Comparison of ENCODE assay signal across 14 cellular contexts in the genomic region with DNA sequence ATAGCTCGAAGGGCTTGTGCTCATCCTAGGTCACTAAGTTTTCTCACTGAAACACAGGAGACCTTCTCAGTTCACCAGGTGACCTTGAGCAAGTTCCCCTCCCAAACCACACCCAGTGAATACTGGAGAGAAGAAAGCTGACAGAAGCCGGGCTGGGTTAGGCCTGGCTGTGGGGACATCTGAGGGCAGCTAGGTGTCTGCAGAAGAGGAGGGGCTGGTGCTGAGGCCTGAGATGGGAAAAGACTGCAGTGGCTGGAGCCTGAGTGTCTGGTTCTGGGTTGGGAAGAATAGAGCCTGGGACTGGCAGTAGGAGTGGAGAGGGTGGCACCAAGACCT. TPM values are rescaled to one million over a fixed set of nuclear protein-coding genes. Genes with fewer than 3 reads are reported as not detected.
DNase-seq lines count a peak whose midpoint lies in the region; ATAC-seq, FAIRE-seq and TF ChIP-seq lines count a peak whose summit lies in the region.
"Had no signal": no experiment of that assay in that cellular context is flagged by ENCODE, and none has a peak within 500 bp of the region (broad histone marks: within the 10 kb centered on the region; RNA-seq: fewer than 3 reads in every experiment).

No MANE protein-coding gene starts in this region.

- no peak for DNase-seq in A549 (ENCODE audit: low read depth in 1 of 2, low spot score in 1 of 2)
- peak; percentile 62 for DNase-seq in WERI-Rb-1
- DNase-seq in heart right ventricle = no peak
- no peak for DNase-seq in neuronal stem cell (ENCODE audit: low spot score)
- DNase-seq in NCI-H2029 (lab: John Stamatoyannopoulos, UW) = no peak
- DNase-seq in T1000 (lab: John Stamatoyannopoulos, UW) = no peak
- DNase-seq: activated CD4-positive, alpha-beta T cell treated with anti-CD3 and anti-CD28 coated beads for 48 hours; effector memory CD4-positive, alpha-beta T cell; foreskin melanocyte had no signal

- H4K8ac ChIP-seq in neuronal stem cell (ENCODE audit: low read depth, low read length) = no peak overlapping the region

- TF ChIP-seq POLR2A in A549 (IDR thresholded peaks at IDR 0.05; ENCODE audit: low read length) = no peak

- WGBS in A549 (ENCODE audit: missing lambda C conversion rate) = 75% methylated on average over 2 of the region's 2 CpGs
- WGBS in heart right ventricle, 2 donors = 63 to 64% methylated on average over 2 of the region's 2 CpGs
- whole genome bisulfite sequencing in neuronal stem cell (ENCODE audit: extremely low coverage in 2 of 2, insufficient read length in 2 of 2, insufficient replicate concordance in 1 of 2), 2 donors = no CpG with 5 or more reads among the region's 2 CpGs

- H3K4ac ChIP-seq in neuronal stem cell (ENCODE audit: low read length) = no peak overlapping the region

- H3K4me3 ChIP-seq in A549 (no peak overlapping the region), WERI-Rb-1 (ENCODE audit: low read depth, low read length) (no peak overlapping the region; the same call in 1 of the 2 replicates), heart right ventricle (peak overlapping the region in 4 of 10 donors; percentile 57 to 63 (median 60)), neuronal stem cell (ENCODE audit: low read length in 2 of 2) (no peak overlapping the region)

- peak overlapping the region; percentile 90 for H2BK15ac ChIP-seq in neuronal stem cell (ENCODE audit: low read length)

- H2AFZ ChIP-seq in neuronal stem cell (ENCODE audit: low read length) = peak overlapping the region; percentile 92

- H3K36me3 ChIP-seq in WERI-Rb-1 (no peaks in the 10 kb centered on the region), heart right ventricle (no peaks in the 10 kb centered on the region), neuronal stem cell (replicated peaks in 1 of 2; ENCODE audit: control insufficient read depth in 2 of 2, insufficient read depth in 2 of 2, low read length in 2 of 2) (no peaks in the 10 kb centered on the region)
- H3K36me3 ChIP-seq: tibial nerve had no signal

- POLR2A ChIA-PET in A549 (lab: Yijun Ruan, JAX) = interaction anchor here (1.0 kb wide), 1 partner anchor 14 kb away, joined by 8 read pairs; a partner anchor contains a TSS

- H3K23ac ChIP-seq in neuronal stem cell (ENCODE audit: low read depth, low read length, poor library complexity) = no peak overlapping the region

- ATAC-seq in A549 (no peak), heart right ventricle (peak in 7 of 8 donors; percentile 29 to 67 (median 43)), HG03565 (IDR thresholded peaks at IDR 0.05; ENCODE audit: unreplicated experiment) (no peak), HG03196 (IDR thresholded peaks at IDR 0.05; ENCODE audit: unreplicated experiment) (no peak)

- intact Hi-C loops in heart right ventricle (cut with DNase I) = no loop called here

- TF ChIP-seq CTCF in A549 (IDR thresholded peaks at IDR 0.05) (no peak), WERI-Rb-1 (IDR thresholded peaks at IDR 0.05; ENCODE audit: low read depth, low read length) (no peak), heart right ventricle (IDR thresholded peaks at IDR 0.05) (no peak)

- no peak overlapping the region for H3K9ac ChIP-seq in neuronal stem cell (ENCODE audit: low read depth, low read length, poor library complexity)

- H3K4me1 ChIP-seq in A549 = peaks cover 11% of the 10 kb centered on the region
- peaks cover 3 to 50% (median 31%) of the 10 kb centered on the region in 9 donors for H3K4me1 ChIP-seq in heart right ventricle
- peaks cover 0 to 11% of the 10 kb centered on the region in 2 donors for H3K4me1 ChIP-seq in neuronal stem cell (ENCODE audit: control insufficient read depth in 2 of 2, insufficient read depth in 1 of 2, low read depth in 1 of 2, low read length in 2 of 2)

- CTCF ChIA-PET in A549 (lab: Yijun Ruan, JAX) = interaction anchor here (0.9 kb wide), 1 partner anchor 15 kb away, joined by 7 read pairs; a partner anchor contains a TSS

- H2AK5ac ChIP-seq in neuronal stem cell (ENCODE audit: low read depth, low read length) = peak overlapping the region; percentile 93

- TF ChIP-seq EP300 in A549 (IDR thresholded peaks at IDR 0.05) = no peak

- no peak overlapping the region for H4K91ac ChIP-seq in neuronal stem cell (ENCODE audit: low read depth, low read length, poor library complexity)

- peak overlapping the region; percentile 81 to 94; a peak in 5 of 6 replicates for H3K27ac ChIP-seq in A549
- peak overlapping the region; percentile 76 for H3K27ac ChIP-seq in WERI-Rb-1
- H3K27ac ChIP-seq in heart right ventricle = peak overlapping the region; percentile 23 to 87 (median 79)
- no peak overlapping the region for H3K27ac ChIP-seq in neuronal stem cell (replicated peaks; ENCODE audit: low read length)

- peak overlapping the region; percentile 1 for H2BK12ac ChIP-seq in neuronal stem cell (ENCODE audit: low read length)

- H3K9me3 ChIP-seq in A549 (no peaks in the 10 kb centered on the region), WERI-Rb-1 (ENCODE audit: severe bottlenecking) (no peaks in the 10 kb centered on the region), heart right ventricle (no peaks in the 10 kb centered on the region), neuronal stem cell (replicated peaks in 1 of 2; ENCODE audit: control insufficient read depth in 2 of 2, insufficient read depth in 1 of 2, low read depth in 1 of 2, low read length in 2 of 2) (no peaks in the 10 kb centered on the region)
- H3K9me3 ChIP-seq: tibial nerve had no signal

- H3K79me1 ChIP-seq in neuronal stem cell (ENCODE audit: low read depth, low read length) = peaks cover 2% of the 10 kb centered on the region

- peak overlapping the region; percentile 62 for H3K18ac ChIP-seq in neuronal stem cell (ENCODE audit: low read length)

- H3K4me2 ChIP-seq in A549 (peak overlapping the region; percentile 92), neuronal stem cell (ENCODE audit: insufficient read depth, low read length, poor library complexity, severe bottlenecking) (no peak overlapping the region)

- peak overlapping the region; percentile 61 for H2BK120ac ChIP-seq in neuronal stem cell (ENCODE audit: low read depth, low read length)

- H3K27me3 ChIP-seq in WERI-Rb-1 (ENCODE audit: insufficient read depth, low read depth, severe bottlenecking) (no peaks in the 10 kb centered on the region), heart right ventricle (no peaks in the 10 kb centered on the region), neuronal stem cell (ENCODE audit: control insufficient read depth in 3 of 3, insufficient read depth in 3 of 3, low read depth in 1 of 3, low read length in 3 of 3) (peaks cover 0 to 31% (median 0%) of the 10 kb centered on the region in 3 experiments)
- H3K27me3 ChIP-seq: tibial nerve had no signal

- no peak for TF ChIP-seq RAD21 in A549 (conservative IDR thresholded peaks at IDR 0.05 in 1 of 2, IDR thresholded peaks at IDR 0.05 in 1 of 2)

- no peak for FAIRE-seq in A549 (lab: Jason Lieb, UNC)
- FAIRE-seq: islet of Langerhans had no signal

- H2BK5ac ChIP-seq in neuronal stem cell (ENCODE audit: low read length) = no peak overlapping the region

- H3K14ac ChIP-seq in neuronal stem cell (ENCODE audit: low read length) = no peak overlapping the region

RNA-seq across cellular contexts. Expression of a gene that starts 0.6 kb away (rescaled TPM):
- polyA plus RNA-seq in A549 (2011; rRNA removed) (0.70 and 0.98 TPM in 2 replicates), A549 (2017; fragmentation: RNase III; extraction: RNeasy Plus Mini Kit Qiagen cat#74134 plus additional on column Dnase treatment) (1.3 to 1.8 TPM (median 1.5 TPM) in 3 replicates), heart right ventricle (10 to 100 TPM in 1 of 2 donors, 1 to 10 TPM in 1; 7.9 to 14.0 TPM)
- polyA plus RNA-seq in A549 (2012; cell fraction: cytosol; rRNA removed) = 1.2 and 1.6 TPM in 2 replicates
- 7.6 and 9.2 TPM in 2 replicates for polyA plus RNA-seq in A549 (2012; cell fraction: nucleus; rRNA removed)
- polyA minus RNA-seq in A549 (2011; rRNA and poly(A)+ RNA removed) = 1.6 and 1.8 TPM in 2 replicates
- 10 to 100 TPM; 15.2 to 31.7 (median 19.3) TPM for total RNA-seq in heart right ventricle
- polyA plus RNA-seq in neuronal stem cell (2013, experiment 1 of 2) = 4.8 TPM
- 4.6 TPM for polyA plus RNA-seq in neuronal stem cell (2013, experiment 2 of 2)

RNA-seq across cellular contexts. Expression of a gene that starts 14.8 kb away (rescaled TPM):
- polyA plus RNA-seq in A549 (2011; rRNA removed) = 14.2 and 15.3 TPM in 2 replicates
- polyA plus RNA-seq in A549 (2012; cell fraction: cytosol; rRNA removed) = 62.7 and 76.5 TPM in 2 replicates
- 82.5 and 94.7 TPM in 2 replicates for polyA plus RNA-seq in A549 (2012; cell fraction: nucleus; rRNA removed)
- 46.4 to 50.2 TPM (median 46.5 TPM) in 3 replicates for polyA plus RNA-seq in A549 (2017; fragmentation: RNase III; extraction: RNeasy Plus Mini Kit Qiagen cat#74134 plus additional on column Dnase treatment)
- 12.4 and 18.3 TPM in 2 replicates for polyA minus RNA-seq in A549 (2011; rRNA and poly(A)+ RNA removed)
- 10 to 100 TPM; 21.5 to 73.9 (median 45.3) TPM for total RNA-seq in heart right ventricle
- 100 to 1,000 TPM; 122 to 134 TPM for polyA plus RNA-seq in heart right ventricle
- polyA plus RNA-seq in neuronal stem cell (2013, experiment 1 of 2) = 44.6 TPM
- polyA plus RNA-seq in neuronal stem cell (2013, experiment 2 of 2) = 40.6 TPM

RNA-seq across cellular contexts. Expression of a gene that starts 18.1 kb away (rescaled TPM):
- polyA plus RNA-seq in A549 (2011; rRNA removed) (not detected in 2 replicates), A549 (2017; fragmentation: RNase III; extraction: RNeasy Plus Mini Kit Qiagen cat#74134 plus additional on column Dnase treatment) (not detected in 3 replicates), heart right ventricle (under 1 TPM in 1 of 2 donors, not detected in 1; 0.01 TPM)
- polyA plus RNA-seq in A549 (2012; cell fraction: cytosol; rRNA removed) = not detected in 2 replicates
- polyA plus RNA-seq in A549 (2012; cell fraction: nucleus; rRNA removed) = 0.02 TPM in 1 of 2 replicates, not detected in the other
- polyA minus RNA-seq in A549 (2011; rRNA and poly(A)+ RNA removed) = not detected in 2 replicates
- total RNA-seq in heart right ventricle = not detected
- polyA plus RNA-seq in neuronal stem cell (2013, experiment 1 of 2) = 12.3 TPM
- 11.3 TPM for polyA plus RNA-seq in neuronal stem cell (2013, experiment 2 of 2)
- total RNA-seq: PC-3, tibial nerve had no signal

RNA-seq across cellular contexts. Expression of a gene that starts 37.8 kb away (rescaled TPM):
- polyA plus RNA-seq in A549 (2011; rRNA removed) (23.5 and 25.5 TPM in 2 replicates), A549 (2017; fragmentation: RNase III; extraction: RNeasy Plus Mini Kit Qiagen cat#74134 plus additional on column Dnase treatment) (12.9 to 14.6 TPM (median 14.0 TPM) in 3 replicates), heart right ventricle (10 to 100 TPM; 12.2 to 18.7 TPM)
- 9.7 and 13.0 TPM in 2 replicates for polyA plus RNA-seq in A549 (2012; cell fraction: cytosol; rRNA removed)
- polyA plus RNA-seq in A549 (2012; cell fraction: nucleus; rRNA removed) = 7.3 and 10.0 TPM in 2 replicates
- 17.3 and 18.0 TPM in 2 replicates for polyA minus RNA-seq in A549 (2011; rRNA and poly(A)+ RNA removed)
- total RNA-seq in heart right ventricle = 10 to 100 TPM; 20.4 to 24.9 (median 22.0) TPM
- 18.5 TPM for polyA plus RNA-seq in neuronal stem cell (2013, experiment 1 of 2)
- 18.0 TPM for polyA plus RNA-seq in neuronal stem cell (2013, experiment 2 of 2)

RNA-seq across cellular contexts. Expression of a gene that starts 41.0 kb away (rescaled TPM):
- polyA plus RNA-seq in A549 (2011; rRNA removed) = 7.0 and 12.7 TPM in 2 replicates
- polyA plus RNA-seq in A549 (2012; cell fraction: cytosol; rRNA removed) = 29.6 and 31.6 TPM in 2 replicates
- 122 and 130 TPM in 2 replicates for polyA plus RNA-seq in A549 (2012; cell fraction: nucleus; rRNA removed)
- 33.1 to 37.3 TPM (median 34.9 TPM) in 3 replicates for polyA plus RNA-seq in A549 (2017; fragmentation: RNase III; extraction: RNeasy Plus Mini Kit Qiagen cat#74134 plus additional on column Dnase treatment)
- 5.5 and 11.3 TPM in 2 replicates for polyA minus RNA-seq in A549 (2011; rRNA and poly(A)+ RNA removed)
- total RNA-seq in heart right ventricle = 100 to 1,000 TPM; 146 to 290 (median 204) TPM
- 100 to 1,000 TPM in 1 of 2 donors, 10 to 100 TPM in 1; 64.2 to 398 TPM for polyA plus RNA-seq in heart right ventricle
- 25.4 TPM for polyA plus RNA-seq in neuronal stem cell (2013, experiment 1 of 2)
- 25.4 TPM for polyA plus RNA-seq in neuronal stem cell (2013, experiment 2 of 2)

Comparison
In these comparisons a context has a peak if more than half of its experiments do, and no peak if none do; other contexts are left out.
1. ATAC-seq: peak in heart right ventricle (7 of 8); none in A549 (0 of 2), HG03565 (single experiment) and HG03196 (single experiment).